1 cellular context compared by ENCODE assay signal in the genomic region with DNA sequence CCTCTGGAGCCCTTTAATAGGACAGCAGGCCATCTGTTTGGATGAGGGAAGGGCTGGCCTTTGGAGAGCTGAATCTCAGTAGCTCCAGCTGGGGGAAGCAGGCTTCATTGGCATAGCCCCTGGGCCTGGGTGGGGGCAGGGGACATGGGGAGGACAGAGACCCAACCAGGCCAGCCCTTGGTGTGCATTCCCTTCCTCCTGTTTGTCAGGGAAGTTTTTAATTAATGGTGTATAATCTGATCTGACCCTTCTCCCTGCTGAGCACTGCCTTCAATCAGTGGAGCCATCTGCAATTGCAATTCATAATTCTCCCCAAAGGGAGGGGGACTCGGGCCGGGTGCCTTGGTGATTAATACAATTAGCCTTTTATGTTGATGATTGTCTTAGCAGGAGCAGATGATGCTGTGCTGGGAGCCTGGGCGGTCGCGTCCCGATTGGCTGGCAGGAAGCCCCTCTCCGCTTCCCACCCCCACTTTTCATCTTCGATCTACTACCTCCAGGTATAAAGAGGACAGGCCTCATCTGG.
TF ChIP-seq lines count a peak whose summit lies in the region.

No MANE protein-coding gene starts in this region.

TF ChIP-seq in HepG2, 621 proteins besides CTCF, POLR2A, EP300 and RAD21:
- no peak for TF ChIP-seq MIXL1 (CRISPR knock-in tag; IDR thresholded peaks at IDR 0.05)
- TF ChIP-seq, protein P1, sequence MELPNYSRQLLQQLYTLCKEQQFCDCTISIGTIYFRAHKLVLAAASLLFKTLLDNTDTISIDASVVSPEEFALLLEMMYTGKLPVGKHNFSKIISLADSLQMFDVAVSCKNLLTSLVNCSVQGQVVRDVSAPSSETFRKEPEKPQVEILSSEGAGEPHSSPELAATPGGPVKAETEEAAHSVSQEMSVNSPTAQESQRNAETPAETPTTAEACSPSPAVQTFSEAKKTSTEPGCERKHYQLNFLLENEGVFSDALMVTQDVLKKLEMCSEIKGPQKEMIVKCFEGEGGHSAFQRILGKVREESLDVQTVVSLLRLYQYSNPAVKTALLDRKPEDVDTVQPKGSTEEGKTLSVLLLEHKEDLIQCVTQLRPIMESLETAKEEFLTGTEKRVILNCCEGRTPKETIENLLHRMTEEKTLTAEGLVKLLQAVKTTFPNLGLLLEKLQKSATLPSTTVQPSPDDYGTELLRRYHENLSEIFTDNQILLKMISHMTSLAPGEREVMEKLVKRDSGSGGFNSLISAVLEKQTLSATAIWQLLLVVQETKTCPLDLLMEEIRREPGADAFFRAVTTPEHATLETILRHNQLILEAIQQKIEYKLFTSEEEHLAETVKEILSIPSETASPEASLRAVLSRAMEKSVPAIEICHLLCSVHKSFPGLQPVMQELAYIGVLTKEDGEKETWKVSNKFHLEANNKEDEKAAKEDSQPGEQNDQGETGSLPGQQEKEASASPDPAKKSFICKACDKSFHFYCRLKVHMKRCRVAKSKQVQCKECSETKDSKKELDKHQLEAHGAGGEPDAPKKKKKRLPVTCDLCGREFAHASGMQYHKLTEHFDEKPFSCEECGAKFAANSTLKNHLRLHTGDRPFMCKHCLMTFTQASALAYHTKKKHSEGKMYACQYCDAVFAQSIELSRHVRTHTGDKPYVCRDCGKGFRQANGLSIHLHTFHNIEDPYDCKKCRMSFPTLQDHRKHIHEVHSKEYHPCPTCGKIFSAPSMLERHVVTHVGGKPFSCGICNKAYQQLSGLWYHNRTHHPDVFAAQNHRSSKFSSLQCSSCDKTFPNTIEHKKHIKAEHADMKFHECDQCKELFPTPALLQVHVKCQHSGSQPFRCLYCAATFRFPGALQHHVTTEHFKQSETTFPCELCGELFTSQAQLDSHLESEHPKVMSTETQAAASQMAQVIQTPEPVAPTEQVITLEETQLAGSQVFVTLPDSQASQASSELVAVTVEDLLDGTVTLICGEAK (IDR thresholded peaks at IDR 0.05) = no peak
- TF ChIP-seq, protein P1 (CRISPR knock-in tag; IDR thresholded peaks at IDR 0.05) = no peak
- TF ChIP-seq KAT7 (CRISPR knock-in tag; IDR thresholded peaks at IDR 0.05; ENCODE audit: borderline replicate concordance) = no peak
- TF ChIP-seq ZNF124 (CRISPR knock-in tag; IDR thresholded peaks at IDR 0.05) = no peak
- no peak for TF ChIP-seq ZNF850 (CRISPR knock-in tag; conservative IDR thresholded peaks at IDR 0.05)
- no peak for TF ChIP-seq REPIN1 (CRISPR knock-in tag; IDR thresholded peaks at IDR 0.05; ENCODE audit: borderline replicate concordance, low read depth)
- TF ChIP-seq, protein P2, sequence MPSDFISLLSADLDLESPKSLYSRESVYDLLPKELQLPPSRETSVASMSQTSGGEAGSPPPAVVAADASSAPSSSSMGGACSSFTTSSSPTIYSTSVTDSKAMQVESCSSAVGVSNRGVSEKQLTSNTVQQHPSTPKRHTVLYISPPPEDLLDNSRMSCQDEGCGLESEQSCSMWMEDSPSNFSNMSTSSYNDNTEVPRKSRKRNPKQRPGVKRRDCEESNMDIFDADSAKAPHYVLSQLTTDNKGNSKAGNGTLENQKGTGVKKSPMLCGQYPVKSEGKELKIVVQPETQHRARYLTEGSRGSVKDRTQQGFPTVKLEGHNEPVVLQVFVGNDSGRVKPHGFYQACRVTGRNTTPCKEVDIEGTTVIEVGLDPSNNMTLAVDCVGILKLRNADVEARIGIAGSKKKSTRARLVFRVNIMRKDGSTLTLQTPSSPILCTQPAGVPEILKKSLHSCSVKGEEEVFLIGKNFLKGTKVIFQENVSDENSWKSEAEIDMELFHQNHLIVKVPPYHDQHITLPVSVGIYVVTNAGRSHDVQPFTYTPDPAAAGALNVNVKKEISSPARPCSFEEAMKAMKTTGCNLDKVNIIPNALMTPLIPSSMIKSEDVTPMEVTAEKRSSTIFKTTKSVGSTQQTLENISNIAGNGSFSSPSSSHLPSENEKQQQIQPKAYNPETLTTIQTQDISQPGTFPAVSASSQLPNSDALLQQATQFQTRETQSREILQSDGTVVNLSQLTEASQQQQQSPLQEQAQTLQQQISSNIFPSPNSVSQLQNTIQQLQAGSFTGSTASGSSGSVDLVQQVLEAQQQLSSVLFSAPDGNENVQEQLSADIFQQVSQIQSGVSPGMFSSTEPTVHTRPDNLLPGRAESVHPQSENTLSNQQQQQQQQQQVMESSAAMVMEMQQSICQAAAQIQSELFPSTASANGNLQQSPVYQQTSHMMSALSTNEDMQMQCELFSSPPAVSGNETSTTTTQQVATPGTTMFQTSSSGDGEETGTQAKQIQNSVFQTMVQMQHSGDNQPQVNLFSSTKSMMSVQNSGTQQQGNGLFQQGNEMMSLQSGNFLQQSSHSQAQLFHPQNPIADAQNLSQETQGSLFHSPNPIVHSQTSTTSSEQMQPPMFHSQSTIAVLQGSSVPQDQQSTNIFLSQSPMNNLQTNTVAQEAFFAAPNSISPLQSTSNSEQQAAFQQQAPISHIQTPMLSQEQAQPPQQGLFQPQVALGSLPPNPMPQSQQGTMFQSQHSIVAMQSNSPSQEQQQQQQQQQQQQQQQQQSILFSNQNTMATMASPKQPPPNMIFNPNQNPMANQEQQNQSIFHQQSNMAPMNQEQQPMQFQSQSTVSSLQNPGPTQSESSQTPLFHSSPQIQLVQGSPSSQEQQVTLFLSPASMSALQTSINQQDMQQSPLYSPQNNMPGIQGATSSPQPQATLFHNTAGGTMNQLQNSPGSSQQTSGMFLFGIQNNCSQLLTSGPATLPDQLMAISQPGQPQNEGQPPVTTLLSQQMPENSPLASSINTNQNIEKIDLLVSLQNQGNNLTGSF (CRISPR knock-in tag; IDR thresholded peaks at IDR 0.05) = no peak
- no peak for TF ChIP-seq ZNF660 (CRISPR knock-in tag; IDR thresholded peaks at IDR 0.05; ENCODE audit: borderline replicate concordance, low read depth)
- no peak for TF ChIP-seq MATR3 (CRISPR knock-in tag; IDR thresholded peaks at IDR 0.05)
